Comparison of ENCODE assay signal across 20 cellular contexts in the genomic region with DNA sequence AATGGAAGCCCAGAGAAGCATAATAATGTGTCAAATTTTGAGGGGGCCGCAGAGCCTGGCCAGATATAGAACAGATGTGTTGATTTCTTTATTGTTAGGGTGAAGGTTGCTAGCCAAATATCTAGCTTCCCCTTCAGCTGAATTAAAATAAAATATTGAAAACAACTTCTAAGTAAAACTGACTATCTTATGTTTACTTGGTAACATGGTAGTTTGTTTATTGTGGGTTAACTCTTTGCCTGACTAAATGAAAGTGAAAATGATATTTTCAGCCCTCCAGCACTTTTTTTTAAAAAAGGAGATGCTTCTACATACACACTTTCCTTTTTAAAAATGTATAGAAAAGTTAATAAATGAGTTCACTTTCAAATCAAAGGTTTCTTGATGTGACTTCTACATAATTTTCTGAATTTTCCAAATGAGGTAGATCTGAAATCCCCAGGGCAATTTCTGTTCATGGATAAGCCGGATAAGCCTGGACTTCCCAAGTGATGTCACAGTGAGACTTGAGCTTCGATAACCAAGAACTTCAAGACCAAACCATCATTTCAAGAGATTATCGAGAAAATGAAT.
DNase-seq lines count a peak whose midpoint lies in the region; ATAC-seq and TF ChIP-seq lines count a peak whose summit lies in the region.
"Had no signal": no experiment of that assay in that cellular context is flagged by ENCODE, and none has a peak within 500 bp of the region (broad histone marks: within the 10 kb centered on the region; RNA-seq: fewer than 3 reads in every experiment).

No MANE protein-coding gene starts in this region.

- H3K4me1 Mint-ChIP-seq in effector memory CD8-positive, alpha-beta T cell (ENCODE audit: low read depth in 2 of 2), result peaks cover 0 to 16% of the 10 kb centered on the region in 2 donors
- H3K4me1 Mint-ChIP-seq: brain had no signal

- H3K4me3 ChIP-seq in GM12864 (ENCODE audit: low read depth, low read length) (peak overlapping the region; percentile 26; the same call in 1 of the 2 replicates), H7 (ENCODE audit: insufficient read depth, low read depth, low read length) (no peak overlapping the region)
- H3K4me3 ChIP-seq: esophagus squamous epithelium, heart right ventricle, SJSA1 had no signal

- no peak for DNase-seq in GM12864 (ENCODE audit: low read depth)
- peak in 1 of 3 experiments; percentile 14 for DNase-seq in effector memory CD8-positive, alpha-beta T cell
- DNase-seq in epidermal melanocyte (ENCODE audit: insufficient read length, low spot score), result no peak
- no peak for DNase-seq in H7
- no peak for DNase-seq in NCI-H446 treated with DMSO at 0.1 percent for 48 hours (lab: John Stamatoyannopoulos, UW)
- DNase-seq: activated CD4-positive, alpha-beta T cell treated with anti-CD3 and anti-CD28 coated beads, Interleukin-2, amount 50 U/mL, for 4 hours; activated naive CD4-positive, alpha-beta T cell; BE2C; DMS153; esophagus squamous epithelium; heart right ventricle; Karpas-422; NCI-H1417; NCI-H2227 treated with DMSO at 0.1 percent for 48 hours had no signal

- H3K9me3 Mint-ChIP-seq in effector memory CD8-positive, alpha-beta T cell, result no peaks in the 10 kb centered on the region
- H3K9me3 Mint-ChIP-seq: dendritic cell treated with granulocyte-macrophage colony-stimulating factor and Interleukin-4, amounts not matched to agents 40 ng/mL and 50 ng/mL, for 4 days had no signal

- no peaks in the 10 kb centered on the region for H3K36me3 Mint-ChIP-seq in effector memory CD8-positive, alpha-beta T cell (ENCODE audit: insufficient read depth)
- H3K36me3 Mint-ChIP-seq: brain had no signal

- no peaks in the 10 kb centered on the region for H3K27me3 ChIP-seq in H7 (ENCODE audit: control insufficient read depth, insufficient read depth, low read length)
- H3K27me3 ChIP-seq: esophagus squamous epithelium, heart right ventricle, neutrophil had no signal

- H3K27ac Mint-ChIP-seq in effector memory CD8-positive, alpha-beta T cell, result peak overlapping the region; percentile 13 to 90
- H3K27ac Mint-ChIP-seq: brain; dendritic cell treated with granulocyte-macrophage colony-stimulating factor and Interleukin-4, amounts not matched to agents 40 ng/mL and 50 ng/mL, for 4 days had no signal

- no peak for TF ChIP-seq CTCF in GM12864 (IDR thresholded peaks at IDR 0.05; ENCODE audit: low read depth, low read length, missing control alignments)

- no peaks in the 10 kb centered on the region for H3K36me3 ChIP-seq in H7 (replicated peaks; ENCODE audit: control insufficient read depth, insufficient read depth, low read length)
- H3K36me3 ChIP-seq: BE2C, esophagus squamous epithelium, heart right ventricle, neutrophil, SJSA1 had no signal

- ATAC-seq in GM19035 (IDR thresholded peaks at IDR 0.05; ENCODE audit: unreplicated experiment), result peak; percentile 83
- peak; percentile 69 for ATAC-seq in HG03354 (IDR thresholded peaks at IDR 0.05; ENCODE audit: poor library complexity, severe bottlenecking, unreplicated experiment)
- peak; percentile 86 for ATAC-seq in effector memory CD8-positive, alpha-beta T cell (replicated peaks)
- ATAC-seq: heart right ventricle had no signal

- peaks cover 0 to 13% of the 10 kb centered on the region in 2 donors for H3K27me3 Mint-ChIP-seq in effector memory CD8-positive, alpha-beta T cell
- H3K27me3 Mint-ChIP-seq: brain had no signal

- H3K4me3 Mint-ChIP-seq in effector memory CD8-positive, alpha-beta T cell, result peak overlapping the region; percentile 49 to 65
- H3K4me3 Mint-ChIP-seq: brain; dendritic cell treated with granulocyte-macrophage colony-stimulating factor and Interleukin-4, amounts not matched to agents 40 ng/mL and 50 ng/mL, for 4 days had no signal
